8 cellular contexts compared by ENCODE assay signal in the genomic region with DNA sequence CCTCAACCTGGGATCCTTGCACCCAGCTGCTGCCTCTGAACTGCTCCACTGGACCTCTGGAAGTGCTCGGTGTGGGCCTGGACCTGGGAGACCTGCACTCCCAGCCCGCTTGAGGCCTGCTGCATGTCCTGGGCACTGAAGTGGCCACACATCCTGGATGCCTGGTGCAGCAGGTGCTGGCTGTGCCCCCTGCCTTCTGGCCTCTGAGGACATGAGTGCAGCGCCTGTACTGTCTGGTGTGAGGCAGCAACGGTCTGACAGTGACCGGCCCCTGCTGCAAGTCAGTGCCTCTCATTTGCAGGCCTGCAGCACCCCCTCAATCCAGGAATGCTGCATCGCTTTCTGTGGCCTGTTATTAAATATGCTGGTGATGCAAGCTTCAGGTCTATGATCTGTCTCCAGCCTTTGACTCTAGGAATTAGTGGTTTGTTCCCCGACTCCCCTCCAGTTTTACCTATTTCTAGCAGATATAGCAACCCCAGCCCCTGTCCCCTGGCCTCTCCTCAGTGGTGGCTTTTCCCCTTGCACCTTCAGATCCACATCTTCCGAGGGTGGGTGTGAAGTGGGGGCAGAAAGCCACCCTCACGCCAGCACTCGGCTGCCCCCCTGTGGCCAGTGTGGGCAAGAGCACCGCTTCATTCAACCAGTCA. TPM values are rescaled to one million over a fixed set of nuclear protein-coding genes. Genes with fewer than 3 reads are reported as not detected.
DNase-seq lines count a peak whose midpoint lies in the region; ATAC-seq, FAIRE-seq and TF ChIP-seq lines count a peak whose summit lies in the region.

No MANE protein-coding gene starts in this region.

- CTCF ChIA-PET in activated CD4-positive, alpha-beta T cell treated with anti-CD3 and anti-CD28 coated beads, Interleukin-2, amount 10 ng/mL, durations not matched to agents 7 days and 5 days (lab: Charles Lee): interaction anchor here (0.7 to 5.1 kb wide), 5 partner anchors 14 to 57 kb away, joined by 3 to 60 read pairs (median 3); a partner anchor contains a TSS

- DNase-seq in A172 (ENCODE audit: low spot score) (peak; percentile 28), GM12892 (ENCODE audit: insufficient read length) (peak; percentile 80), NCI-H2171 treated with DMSO at 0.1 percent for 48 hours (lab: John Stamatoyannopoulos, UW) (peak; percentile 64), choroid plexus epithelial cell (ENCODE audit: low read depth) (peak; percentile 77), lung (ENCODE audit: low spot score) (peak; percentile 59)
- peak; percentile 73 for DNase-seq in activated CD4-positive, alpha-beta T cell treated with anti-CD3 and anti-CD28 coated beads, Interleukin-2, amount 10 ng/mL, durations not matched to agents 7 days and 5 days
- DNase-seq in stimulated activated CD8-positive, alpha-beta memory T cell treated with anti-CD3 and anti-CD28 coated beads, Interleukin-15, amount 100 ng/mL, for 4 hours (ENCODE audit: low read depth in 2 of 2): peak; percentile 37 to 49

- H3K36me3 Mint-ChIP-seq in activated CD4-positive, alpha-beta T cell treated with anti-CD3 and anti-CD28 coated beads, Interleukin-2, amount 10 ng/mL, durations not matched to agents 7 days and 5 days (ENCODE audit: low read depth): peaks cover 2% of the 10 kb centered on the region

- H3K4me1 ChIP-seq in lung (ENCODE audit: control insufficient read depth in 2 of 2, insufficient read depth in 2 of 2, low read length in 2 of 2): peaks cover 0 to 11% of the 10 kb centered on the region in 2 donors

- no peak overlapping the region for H3K4me3 Mint-ChIP-seq in activated CD4-positive, alpha-beta T cell treated with anti-CD3 and anti-CD28 coated beads, Interleukin-2, amount 10 ng/mL, durations not matched to agents 7 days and 5 days

- H3K36me3 ChIP-seq in lung (ENCODE audit: control insufficient read depth in 2 of 2, insufficient read depth in 2 of 2, low read length in 2 of 2): peaks cover 0 to 8% of the 10 kb centered on the region in 2 donors

- H3K27ac Mint-ChIP-seq in activated CD4-positive, alpha-beta T cell treated with anti-CD3 and anti-CD28 coated beads, Interleukin-2, amount 10 ng/mL, durations not matched to agents 7 days and 5 days: no peak overlapping the region

- peak; percentile 97 for TF ChIP-seq CTCF in choroid plexus epithelial cell (conservative IDR thresholded peaks at IDR 0.05; ENCODE audit: low read depth, low read length)
- peak; percentile 83 for TF ChIP-seq CTCF in lung (IDR thresholded peaks at IDR 0.05; ENCODE audit: control extremely low read depth, extremely low read depth)

- no peak overlapping the region for H3K4me3 ChIP-seq in choroid plexus epithelial cell (ENCODE audit: low read depth, low read length)
- no peak overlapping the region for H3K4me3 ChIP-seq in lung

- ATAC-seq in lung (ENCODE audit: insufficient read depth, low FRiP score): no peak
- no peak for ATAC-seq in HG03196 (IDR thresholded peaks at IDR 0.05; ENCODE audit: unreplicated experiment)

- H3K27me3 ChIP-seq in lung (ENCODE audit: control insufficient read depth, insufficient read depth): no peaks in the 10 kb centered on the region

- POLR2A ChIA-PET in activated CD4-positive, alpha-beta T cell treated with anti-CD3 and anti-CD28 coated beads, Interleukin-2, amount 10 ng/mL, durations not matched to agents 7 days and 5 days (lab: Charles Lee): no interaction called here

- peaks cover 11% of the 10 kb centered on the region for H3K27me3 Mint-ChIP-seq in activated CD4-positive, alpha-beta T cell treated with anti-CD3 and anti-CD28 coated beads, Interleukin-2, amount 10 ng/mL, durations not matched to agents 7 days and 5 days

- peak; percentile 88 for FAIRE-seq in GM12892 (lab: Jason Lieb, UNC)

- TF ChIP-seq POLR2A in GM12892 (IDR thresholded peaks at IDR 0.05; ENCODE audit: low read depth, low read length): no peak

- peaks cover 14% of the 10 kb centered on the region for H3K4me1 Mint-ChIP-seq in activated CD4-positive, alpha-beta T cell treated with anti-CD3 and anti-CD28 coated beads, Interleukin-2, amount 10 ng/mL, durations not matched to agents 7 days and 5 days

- no peaks in the 10 kb centered on the region for H3K9me3 ChIP-seq in lung (ENCODE audit: control insufficient read depth in 2 of 2, insufficient read depth in 1 of 2, low read length in 1 of 2)

- no peaks in the 10 kb centered on the region for H3K9me3 Mint-ChIP-seq in activated CD4-positive, alpha-beta T cell treated with anti-CD3 and anti-CD28 coated beads, Interleukin-2, amount 10 ng/mL, durations not matched to agents 7 days and 5 days

- WGBS in lung, 2 donors: 39 to 43% methylated on average over 11 of the region's 11 CpGs

- peak overlapping the region in 1 of 2 donors; percentile 88 for H3K27ac ChIP-seq in lung (ENCODE audit: low read depth in 1 of 2, low read length in 1 of 2)

RNA-seq across cellular contexts. Expression of a gene that starts 3.6 kb away (rescaled TPM):
- not detected in 2 replicates for total RNA-seq in A172 (2014; rRNA removed; shearing (Covaris generic))
- polyA plus RNA-seq in GM12892 (2012; ENCODE audit: missing spikeins): not detected
- total RNA-seq in activated CD4-positive, alpha-beta T cell treated with anti-CD3 and anti-CD28 coated beads, Interleukin-2, amount 10 ng/mL, durations not matched to agents 7 days and 5 days: not detected
- total RNA-seq in lung: 1 to 10 TPM; 2.2 to 6.5 TPM
- polyA plus RNA-seq in lung: 1 to 10 TPM; 1.9 to 7.6 TPM

RNA-seq across cellular contexts. Expression of a gene that starts 13.3 kb away (rescaled TPM):
- total RNA-seq in A172 (2014; rRNA removed; shearing (Covaris generic)): 70.3 and 74.7 TPM in 2 replicates
- polyA plus RNA-seq in GM12892 (2012; ENCODE audit: missing spikeins): 13.5 TPM
- 10 to 100 TPM; 28.3 to 30.4 TPM for total RNA-seq in activated CD4-positive, alpha-beta T cell treated with anti-CD3 and anti-CD28 coated beads, Interleukin-2, amount 10 ng/mL, durations not matched to agents 7 days and 5 days
- 10 to 100 TPM; 22.1 to 37.2 TPM for total RNA-seq in lung
- polyA plus RNA-seq in lung: 10 to 100 TPM; 36.2 to 64.3 TPM

RNA-seq across cellular contexts. Expression of a gene that starts 31.9 kb away (rescaled TPM):
- 1.5 and 3.3 TPM in 2 replicates for total RNA-seq in A172 (2014; rRNA removed; shearing (Covaris generic))
- polyA plus RNA-seq in GM12892 (2012; ENCODE audit: missing spikeins): 3.3 TPM
- total RNA-seq in activated CD4-positive, alpha-beta T cell treated with anti-CD3 and anti-CD28 coated beads, Interleukin-2, amount 10 ng/mL, durations not matched to agents 7 days and 5 days: 1 to 10 TPM; 2.1 to 2.7 TPM
- total RNA-seq in lung: 10 to 100 TPM; 56.8 to 77.9 TPM
- polyA plus RNA-seq in lung: 10 to 100 TPM; 45.1 to 67.3 TPM

Comparison
In these comparisons a context has a peak if more than half of its experiments do, and no peak if none do; other contexts are left out.
1. DNase-seq: peak in every context shown above with its lines; median percentile 80 in GM12892; 77 in choroid plexus epithelial cell; 73 in activated CD4-positive, alpha-beta T cell treated with anti-CD3 and anti-CD28 coated beads, Interleukin-2, amount 10 ng/mL, durations not matched to agents 7 days and 5 days; 64 in NCI-H2171 treated with DMSO at 0.1 percent for 48 hours; 59 in lung; 43 in stimulated activated CD8-positive, alpha-beta memory T cell treated with anti-CD3 and anti-CD28 coated beads, Interleukin-15, amount 100 ng/mL, for 4 hours; 28 in A172.
2. RNA of a gene that starts 31.9 kb away (total RNA-seq): 56.8 to 77.9 TPM in lung; 2.1 to 2.7 TPM in activated CD4-positive, alpha-beta T cell treated with anti-CD3 and anti-CD28 coated beads, Interleukin-2, amount 10 ng/mL, durations not matched to agents 7 days and 5 days and 1.5 to 3.3 TPM in A172; every median in the first group is over 10 times any median in the second.